11 cellular contexts compared by ENCODE assay signal in genomic region chr2:68811364-68811763, GRCh38. TPM values are rescaled to one million over a fixed set of nuclear protein-coding genes. Genes with fewer than 3 reads are reported as not detected.
DNase-seq lines count a peak whose midpoint lies in the region; ATAC-seq and TF ChIP-seq lines count a peak whose summit lies in the region.
"Had no signal": no experiment of that assay in that cellular context is flagged by ENCODE, and none has a peak within 500 bp of the region (broad histone marks: within the 10 kb centered on the region; RNA-seq: fewer than 3 reads in every experiment).

No MANE protein-coding gene starts in this region.

- H3K9me3 Mint-ChIP-seq in CD4-positive, alpha-beta T cell, result no peaks in the 10 kb centered on the region
- no peaks in the 10 kb centered on the region for H3K9me3 Mint-ChIP-seq in naive thymus-derived CD8-positive, alpha-beta T cell

- no peaks in the 10 kb centered on the region for H3K9me3 ChIP-seq in CD4-positive, alpha-beta T cell (ENCODE audit: control insufficient read depth, low read length)

- intact Hi-C loops in CD4-positive, alpha-beta T cell (cut with DNase I, micrococcal nuclease), result no loop called here

- no peak for TF ChIP-seq CTCF in CD4-positive, alpha-beta T cell (IDR thresholded peaks at IDR 0.05)

- H3K27me3 ChIP-seq in CD4-positive, alpha-beta T cell (ENCODE audit: control insufficient read depth, insufficient read depth, low read length), result no peaks in the 10 kb centered on the region

- CTCF ChIA-PET in CD4-positive, alpha-beta T cell (lab: Charles Lee), result interaction anchor here (1.5 kb wide), 1 partner anchor 102 kb away, joined by 3 read pairs; no protein-coding TSS in a partner anchor

- ATAC-seq in CD4-positive, alpha-beta T cell (ENCODE audit: poor library complexity), result no peak
- ATAC-seq in naive thymus-derived CD8-positive, alpha-beta T cell, result no peak
- ATAC-seq in HG03432 (IDR thresholded peaks at IDR 0.05; ENCODE audit: unreplicated experiment) (no peak), HG02885 (IDR thresholded peaks at IDR 0.05; ENCODE audit: poor library complexity, unreplicated experiment) (no peak)
- ATAC-seq: activated CD8-positive, alpha-beta memory T cell treated with anti-CD3 and anti-CD28 coated beads, Interleukin-2, amount 10 ng/mL, durations not matched to agents 7 days and 5 days had no signal

- H3K27ac Mint-ChIP-seq in CD4-positive, alpha-beta T cell, result peak overlapping the region; percentile 76
- peak overlapping the region in 9 of 10 donors; percentile 20 to 90 (median 81) for H3K27ac Mint-ChIP-seq in naive thymus-derived CD8-positive, alpha-beta T cell

- H3K4me1 Mint-ChIP-seq in CD4-positive, alpha-beta T cell (ENCODE audit: low read depth), result peaks cover 68% of the 10 kb centered on the region
- peaks cover 20 to 55% (median 48%) of the 10 kb centered on the region in 4 donors for H3K4me1 Mint-ChIP-seq in naive thymus-derived CD8-positive, alpha-beta T cell

- H3K27ac ChIP-seq in CD4-positive, alpha-beta T cell (ENCODE audit: low read depth, low read length), result peak overlapping the region; percentile 39
- H3K27ac ChIP-seq in caudate nucleus (ENCODE audit: low read depth, low read length), result no peak overlapping the region

- peaks cover 98% of the 10 kb centered on the region for H3K36me3 Mint-ChIP-seq in CD4-positive, alpha-beta T cell (ENCODE audit: low read depth)
- H3K36me3 Mint-ChIP-seq in naive thymus-derived CD8-positive, alpha-beta T cell, result peaks cover 8 to 95% (median 26%) of the 10 kb centered on the region in 3 donors

- no peak for DNase-seq in CD4-positive, alpha-beta T cell
- DNase-seq in RPMI7951 (ENCODE audit: low read depth) (peak; percentile 90), dermis microvascular lymphatic vessel endothelial cell (ENCODE audit: low read depth in 2 of 2) (peak; percentile 87 to 93), NCI-H1092 treated with DMSO at 0.1 percent for 48 hours (lab: John Stamatoyannopoulos, UW) (no peak), caudate nucleus (lab: John Stamatoyannopoulos, UW) (no peak)
- DNase-seq in naive thymus-derived CD8-positive, alpha-beta T cell, result no peak
- DNase-seq: activated CD8-positive, alpha-beta memory T cell treated with anti-CD3 and anti-CD28 coated beads, Interleukin-2, amount 10 ng/mL, durations not matched to agents 7 days and 5 days; Calu3; mesendoderm had no signal

- H3K27me3 Mint-ChIP-seq in CD4-positive, alpha-beta T cell, result no peaks in the 10 kb centered on the region
- no peaks in the 10 kb centered on the region for H3K27me3 Mint-ChIP-seq in naive thymus-derived CD8-positive, alpha-beta T cell
- H3K27me3 Mint-ChIP-seq: activated CD8-positive, alpha-beta memory T cell treated with anti-CD3 and anti-CD28 coated beads, Interleukin-2, amount 10 ng/mL, durations not matched to agents 7 days and 5 days had no signal

- POLR2A ChIA-PET in CD4-positive, alpha-beta T cell (lab: Charles Lee), result interaction anchor here (1.2 kb wide), 1 partner anchor 12 kb away, joined by 3 read pairs; no protein-coding TSS in a partner anchor
- POLR2A ChIA-PET in naive thymus-derived CD8-positive, alpha-beta T cell (lab: Charles Lee), result no interaction called here

- H3K4me3 Mint-ChIP-seq in CD4-positive, alpha-beta T cell, result no peak overlapping the region
- H3K4me3 Mint-ChIP-seq in naive thymus-derived CD8-positive, alpha-beta T cell, result no peak overlapping the region
- H3K4me3 Mint-ChIP-seq: activated CD8-positive, alpha-beta memory T cell treated with anti-CD3 and anti-CD28 coated beads, Interleukin-2, amount 10 ng/mL, durations not matched to agents 7 days and 5 days had no signal

RNA-seq across cellular contexts. Expression of gene BMP10, which starts 59.8 kb away (rescaled TPM):
- total RNA-seq in CD4-positive, alpha-beta T cell, result not detected
- total RNA-seq in RPMI7951 (2014; rRNA removed; shearing (Covaris generic)), result not detected in 2 replicates
- not detected in 2 replicates for total RNA-seq in dermis microvascular lymphatic vessel endothelial cell
- not detected for total RNA-seq in naive thymus-derived CD8-positive, alpha-beta T cell
- not detected for polyA plus RNA-seq in naive thymus-derived CD8-positive, alpha-beta T cell
- total RNA-seq: activated CD8-positive, alpha-beta memory T cell treated with anti-CD3 and anti-CD28 coated beads, Interleukin-2, amount 10 ng/mL, durations not matched to agents 7 days and 5 days; Calu3 had no signal

Comparison
In these comparisons a context has a peak if more than half of its experiments do, and no peak if none do; other contexts are left out.
1. DNase-seq: peak in RPMI7951 (single experiment) and dermis microvascular lymphatic vessel endothelial cell (2 of 2); none in CD4-positive, alpha-beta T cell (0 of 10), naive thymus-derived CD8-positive, alpha-beta T cell (0 of 10), NCI-H1092 treated with DMSO at 0.1 percent for 48 hours (single experiment) and caudate nucleus (0 of 61).